In the genomic region with DNA sequence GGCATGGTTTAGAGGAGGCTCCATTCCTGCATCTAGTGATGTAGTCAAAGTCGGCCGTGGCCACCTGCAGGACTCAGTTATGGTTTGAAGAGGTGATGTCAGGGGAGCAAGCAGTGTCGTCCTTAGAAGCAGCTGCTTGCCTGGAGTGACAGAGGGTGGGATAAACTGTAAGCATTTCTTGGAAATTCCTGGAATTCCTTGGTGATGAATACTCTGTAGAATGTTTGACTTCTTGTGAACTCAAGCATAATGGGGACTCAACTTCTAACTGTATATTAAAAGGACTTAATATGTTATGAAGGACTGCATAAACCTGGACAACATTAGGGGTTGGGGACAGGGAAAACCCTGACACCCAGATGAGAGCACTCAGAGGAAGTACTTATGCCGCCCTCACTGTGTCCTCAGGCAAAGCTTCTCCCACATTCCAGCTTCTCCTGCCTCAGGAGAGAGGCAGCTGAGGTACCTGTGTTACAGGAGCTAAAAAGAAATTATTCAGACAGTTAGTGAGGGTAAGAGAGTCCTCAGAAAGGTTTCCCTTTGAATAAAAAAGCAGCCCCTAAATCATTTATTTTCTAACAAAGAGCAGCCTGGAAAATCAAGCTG, we compare ENCODE assay signal across 17 cellular contexts.
DNase-seq lines count a peak whose midpoint lies in the region; ATAC-seq and TF ChIP-seq lines count a peak whose summit lies in the region.
"Had no signal": no experiment of that assay in that cellular context is flagged by ENCODE, and none has a peak within 500 bp of the region (broad histone marks: within the 10 kb centered on the region; RNA-seq: fewer than 3 reads in every experiment).

No MANE protein-coding gene starts in this region.

- H3K4me1 ChIP-seq in PC-3 (ENCODE audit: insufficient read depth, low read length) (no peaks in the 10 kb centered on the region), fibroblast of lung (ENCODE audit: control insufficient read depth, extremely low read depth, insufficient read depth, low read length) (no peaks in the 10 kb centered on the region), mesodermal cell (ENCODE audit: control insufficient read depth, insufficient read depth, low read length, poor library complexity, severe bottlenecking) (peaks cover 11% of the 10 kb centered on the region)
- H3K4me1 ChIP-seq in effector memory CD4-positive, alpha-beta T cell (ENCODE audit: control insufficient read depth, insufficient read depth, low read length, poor library complexity, severe bottlenecking): no peaks in the 10 kb centered on the region
- H3K4me1 ChIP-seq: ascending aorta had no signal

- DNase-seq in ELF-1 (ENCODE audit: low read depth, low spot score) (peak; percentile 62), PC-3 (peak; percentile 1), fibroblast of lung (ENCODE audit: low read depth in 2 of 2) (peak; percentile 9 to 30), AML-193 (lab: John Stamatoyannopoulos, UW) (no peak)
- no peak for DNase-seq in effector memory CD4-positive, alpha-beta T cell
- no peak for DNase-seq in activated naive CD4-positive, alpha-beta T cell (lab: John Stamatoyannopoulos, UW)
- DNase-seq: activated B cell treated with CpG ODN at 0.5 μM for 24 hours; activated CD4-positive, alpha-beta memory T cell treated with anti-CD3 and anti-CD28 coated beads for 36 hours; activated naive CD4-positive, alpha-beta T cell treated with anti-CD3 and anti-CD28 coated beads for 36 hours; left ventricle myocardium superior; NCI-H2107; NCI-H69; nucleus accumbens; SIG-M5 had no signal

- POLR2A ChIA-PET in PC-3 (lab: Charles Lee; ENCODE audit: unreplicated experiment): no interaction called here

- H3K27ac ChIP-seq in PC-3 (ENCODE audit: low read length): no peak overlapping the region
- no peak overlapping the region for H3K27ac ChIP-seq in fibroblast of lung (ENCODE audit: insufficient read depth, low read length)
- peak overlapping the region; percentile 50 for H3K27ac ChIP-seq in mesodermal cell (ENCODE audit: low read depth, low read length, severe bottlenecking)
- no peak overlapping the region for H3K27ac ChIP-seq in effector memory CD4-positive, alpha-beta T cell (ENCODE audit: insufficient read depth, low read length, poor library complexity, severe bottlenecking)
- H3K27ac ChIP-seq: ascending aorta had no signal

- no peak overlapping the region for H2AFZ ChIP-seq in PC-3 (ENCODE audit: low read length)
- H2AFZ ChIP-seq in fibroblast of lung (ENCODE audit: low read length): no peak overlapping the region

- H3K4me3 ChIP-seq in PC-3 (ENCODE audit: low read length) (no peak overlapping the region), fibroblast of lung (replicated peaks in 1 of 4; ENCODE audit: control extremely low read depth in 1 of 4, insufficient read depth in 1 of 4, low read depth in 3 of 4, low read length in 4 of 4) (no peak overlapping the region), mesodermal cell (ENCODE audit: extremely low read depth, insufficient read depth, low read length, poor library complexity, severe bottlenecking) (no peak overlapping the region)
- no peak overlapping the region for H3K4me3 ChIP-seq in effector memory CD4-positive, alpha-beta T cell (ENCODE audit: insufficient read depth, low read depth, low read length, poor library complexity, severe bottlenecking)
- H3K4me3 ChIP-seq: ascending aorta had no signal

- H3K9ac ChIP-seq in PC-3 (ENCODE audit: low read length) (no peak overlapping the region), fibroblast of lung (ENCODE audit: insufficient read depth, low read length) (no peak overlapping the region)

- no TSS peak for BruUV-seq in PC-3 (replicated peaks; lab: Mats Ljungman, UMichigan)

- no peaks in the 10 kb centered on the region for H3K27me3 ChIP-seq in PC-3 (ENCODE audit: low read length)
- H3K27me3 ChIP-seq in fibroblast of lung (ENCODE audit: control insufficient read depth, insufficient read depth, low read length): no peaks in the 10 kb centered on the region
- no peaks in the 10 kb centered on the region for H3K27me3 ChIP-seq in effector memory CD4-positive, alpha-beta T cell (replicated peaks; ENCODE audit: control insufficient read depth, insufficient read depth, low read length, poor library complexity, severe bottlenecking)
- H3K27me3 ChIP-seq: ascending aorta had no signal

- no peaks in the 10 kb centered on the region for H3K9me2 ChIP-seq in PC-3 (replicated peaks; ENCODE audit: low read length)

- CTCF ChIA-PET in PC-3 (lab: Charles Lee): no interaction called here

- no peaks in the 10 kb centered on the region for H3K36me3 ChIP-seq in PC-3 (ENCODE audit: low read depth, low read length)
- H3K36me3 ChIP-seq in fibroblast of lung (ENCODE audit: control insufficient read depth, insufficient read depth, low read length): no peaks in the 10 kb centered on the region
- no peaks in the 10 kb centered on the region for H3K36me3 ChIP-seq in mesodermal cell (ENCODE audit: control insufficient read depth, insufficient read depth, low read length)
- H3K36me3 ChIP-seq in effector memory CD4-positive, alpha-beta T cell (ENCODE audit: control insufficient read depth, insufficient read depth, low read length): no peaks in the 10 kb centered on the region
- H3K36me3 ChIP-seq: ascending aorta had no signal

- ATAC-seq in PC-3 (no peak), HG02798 (IDR thresholded peaks at IDR 0.05; ENCODE audit: poor library complexity, unreplicated experiment) (no peak)
- ATAC-seq: left ventricle myocardium superior had no signal

- H3K9me3 ChIP-seq in PC-3 (ENCODE audit: low read length): no peaks in the 10 kb centered on the region
- H3K9me3 ChIP-seq in fibroblast of lung (ENCODE audit: control insufficient read depth, insufficient read depth, low read depth, low read length): no peaks in the 10 kb centered on the region
- no peaks in the 10 kb centered on the region for H3K9me3 ChIP-seq in mesodermal cell (ENCODE audit: control insufficient read depth, low read length)
- no peaks in the 10 kb centered on the region for H3K9me3 ChIP-seq in effector memory CD4-positive, alpha-beta T cell (ENCODE audit: control insufficient read depth, low read length)
- H3K9me3 ChIP-seq: ascending aorta had no signal

- intact Hi-C loops in PC-3 (cut with micrococcal nuclease): no loop called here

- no peak for TF ChIP-seq CTCF in PC-3 (conservative IDR thresholded peaks at IDR 0.05; ENCODE audit: low read depth, low read length)
- TF ChIP-seq CTCF in fibroblast of lung (conservative IDR thresholded peaks at IDR 0.05 in 1 of 2, IDR thresholded peaks at IDR 0.05 in 1 of 2; ENCODE audit: low read depth in 1 of 2, low read length in 2 of 2): no peak

- 40 to 65% methylated on average over 2 to 4 of the region's 4 CpGs for WGBS in mesodermal cell (ENCODE audit: insufficient coverage in 2 of 2), 2 experiments

- H4K20me1 ChIP-seq in PC-3 (ENCODE audit: low read length) (no peaks in the 10 kb centered on the region), fibroblast of lung (ENCODE audit: control insufficient read depth, extremely low read depth, insufficient read depth, low read length) (no peaks in the 10 kb centered on the region)

- H3K79me2 ChIP-seq in PC-3 (ENCODE audit: low read length): no peaks in the 10 kb centered on the region
- no peaks in the 10 kb centered on the region for H3K79me2 ChIP-seq in fibroblast of lung (ENCODE audit: control insufficient read depth, insufficient read depth, low read length)

- H3K4me2 ChIP-seq in PC-3 (ENCODE audit: low read length) (no peak overlapping the region), fibroblast of lung (ENCODE audit: extremely low read depth, insufficient read depth, low read length) (no peak overlapping the region)

- no peaks in the 10 kb centered on the region for H3F3A ChIP-seq in PC-3 (ENCODE audit: low read length, unreplicated experiment)

Comparison
In these comparisons a context has a peak if more than half of its experiments do, and no peak if none do; other contexts are left out.
1. DNase-seq: peak in ELF-1 (single experiment), PC-3 (single experiment) and fibroblast of lung (2 of 2); none in effector memory CD4-positive, alpha-beta T cell (0 of 3), activated naive CD4-positive, alpha-beta T cell (0 of 4) and AML-193 (0 of 2).